In genomic region chr7:48116043-48116442, GRCh38 we compare ENCODE assay signal across 29 cellular contexts. TPM values are rescaled to one million over a fixed set of nuclear protein-coding genes. Genes with fewer than 3 reads are reported as not detected.
"Had no signal": no experiment of that assay in that cellular context is flagged by ENCODE, and none has a peak within 500 bp of the region (broad histone marks: within the 10 kb centered on the region; RNA-seq: fewer than 3 reads in every experiment).

No MANE protein-coding gene starts in this region.

- H3K9me3 ChIP-seq: esophagus muscularis mucosa, gastroesophageal sphincter, heart left ventricle, mucosa of descending colon, neutrophil, right atrium auricular region, sigmoid colon, stomach, thyroid gland, uterus had no signal

- H3K27me3 ChIP-seq: esophagus muscularis mucosa, gastroesophageal sphincter, heart left ventricle, hepatocyte, neutrophil, right atrium auricular region, sigmoid colon, stomach, thyroid gland, uterus had no signal

- H3K36me3 ChIP-seq: esophagus muscularis mucosa, gastroesophageal sphincter, heart left ventricle, neutrophil, right atrium auricular region, sigmoid colon, stomach, thyroid gland, uterus had no signal

- FAIRE-seq: colon, endothelial cell of umbilical vein, kidney had no signal

- H3K27ac Mint-ChIP-seq: dendritic cell treated with granulocyte-macrophage colony-stimulating factor and Interleukin-4, amounts not matched to agents 40 ng/mL and 50 ng/mL, for 4 days; memory B cell; mesothelial cell of epicardium; naive B cell; natural killer cell treated with Interleukin-12 subunit alpha and Interleukin-12 subunit beta and Interleukin-15 and Interleukin-18, amount 100 ng/mL, for 72 hours; progenitor cell of endocrine pancreas had no signal

- H3K36me3 Mint-ChIP-seq: memory B cell; mesothelial cell of epicardium; naive B cell; natural killer cell treated with Interleukin-12 subunit alpha and Interleukin-12 subunit beta and Interleukin-15 and Interleukin-18, amount 100 ng/mL, for 72 hours had no signal

- H3K4me1 Mint-ChIP-seq: memory B cell; naive B cell; stimulated activated effector memory CD8-positive, alpha-beta T cell treated with anti-CD3 and anti-CD28 coated beads, Interleukin-12 subunit alpha, Interleukin-12 subunit beta, amount 100 ng/mL, for 72 hours had no signal

- H3K4me1 ChIP-seq: heart left ventricle, parathyroid adenoma, right atrium auricular region, sigmoid colon, stomach, thyroid gland, uterus had no signal

- H3K9me3 Mint-ChIP-seq: dendritic cell treated with granulocyte-macrophage colony-stimulating factor and Interleukin-4, amounts not matched to agents 40 ng/mL and 50 ng/mL, for 4 days; memory B cell; mesothelial cell of epicardium; naive B cell; natural killer cell treated with Interleukin-12 subunit alpha and Interleukin-12 subunit beta and Interleukin-15 and Interleukin-18, amount 100 ng/mL, for 72 hours; stimulated activated effector memory CD8-positive, alpha-beta T cell treated with anti-CD3 and anti-CD28 coated beads, Interleukin-12 subunit alpha, Interleukin-12 subunit beta, amount 100 ng/mL, for 72 hours had no signal

- H3K27me3 Mint-ChIP-seq: progenitor cell of endocrine pancreas had no signal

- H3K4me3 ChIP-seq: esophagus muscularis mucosa, gastroesophageal sphincter, heart left ventricle, hepatocyte, lung, mucosa of descending colon, right atrium auricular region, sigmoid colon, stomach, thyroid gland, uterus had no signal

- H3K4me3 Mint-ChIP-seq: dendritic cell treated with granulocyte-macrophage colony-stimulating factor and Interleukin-4, amounts not matched to agents 40 ng/mL and 50 ng/mL, for 4 days; memory B cell; mesothelial cell of epicardium; naive B cell; natural killer cell treated with Interleukin-12 subunit alpha and Interleukin-12 subunit beta and Interleukin-15 and Interleukin-18, amount 100 ng/mL, for 72 hours; stimulated activated effector memory CD8-positive, alpha-beta T cell treated with anti-CD3 and anti-CD28 coated beads, Interleukin-12 subunit alpha, Interleukin-12 subunit beta, amount 100 ng/mL, for 72 hours had no signal

- DNase-seq: effector CD8-positive, alpha-beta T cell; foreskin keratinocyte; heart left ventricle; kidney; mucosa of descending colon; naive B cell; sigmoid colon; stimulated activated CD4-positive, alpha-beta T cell treated with anti-CD3 and anti-CD28 coated beads, Interleukin-2, amount 100 ng/mL, for 24 hours; stimulated activated CD4-positive, alpha-beta T cell treated with anti-CD3 and anti-CD28 coated beads, Interleukin-4, amount 100 ng/mL, for 24 hours; stimulated activated naive CD4-positive, alpha-beta T cell treated with Interleukin-2 at 50 U/mL for 16 hours; stomach; thyroid gland; trophoblast cell; uterus had no signal

- H3K9ac ChIP-seq: parathyroid adenoma had no signal

- H3K27ac ChIP-seq: esophagus muscularis mucosa, foreskin keratinocyte, gastroesophageal sphincter, heart left ventricle, hepatocyte, neutrophil, parathyroid adenoma, right atrium auricular region, sigmoid colon, stomach, thyroid gland, uterus had no signal

RNA-seq across cellular contexts. Expression of gene ABCA13, which starts 55.2 kb away (rescaled TPM):
- total RNA-seq: natural killer cell treated with Interleukin-12 subunit alpha and Interleukin-12 subunit beta and Interleukin-15 and Interleukin-18, amount 100 ng/mL, for 72 hours; right atrium auricular region had no signal
